8 cellular contexts compared by ENCODE assay signal in genomic region chr1:66924756-66925557, GRCh38. TPM values are rescaled to one million over a fixed set of nuclear protein-coding genes. Genes with fewer than 3 reads are reported as not detected.
DNase-seq lines count a peak whose midpoint lies in the region; ATAC-seq and TF ChIP-seq lines count a peak whose summit lies in the region.

DNAI4 (minus strand) TSS chr1:66924856; CDS start chr1:66924831, 25 bp downstream.
MIER1 (plus strand) TSS chr1:66924990; CDS start chr1:66925029, 39 bp downstream.

- no peaks in the 10 kb centered on the region for H3K27me3 ChIP-seq in gastroesophageal sphincter
- no peaks in the 10 kb centered on the region for H3K27me3 ChIP-seq in neutrophil

- TF ChIP-seq EP300 in gastroesophageal sphincter (IDR thresholded peaks at IDR 0.05) = no peak

- no peaks in the 10 kb centered on the region for H3K9me3 ChIP-seq in gastroesophageal sphincter
- H3K9me3 ChIP-seq in neutrophil = no peaks in the 10 kb centered on the region

- peak within 1 kb of the TSS; percentile 78 to 97 (median 94) for H3K27ac ChIP-seq in gastroesophageal sphincter
- H3K27ac ChIP-seq in neutrophil = peak within 1 kb of the TSS; percentile 96
- H3K27ac ChIP-seq in substantia nigra (ENCODE audit: low read depth, low read length, poor library complexity, severe bottlenecking) = peak within 1 kb of the TSS; percentile 94

- TF ChIP-seq CTCF in NB4 (IDR thresholded peaks at IDR 0.05; ENCODE audit: low read depth, low read length) (no peak), gastroesophageal sphincter (IDR thresholded peaks at IDR 0.05) (peak in 3 of 4 experiments; percentile 48 to 68 (median 65)), neutrophil (IDR thresholded peaks at IDR 0.05) (peak; percentile 61)

- H3K36me3 ChIP-seq in gastroesophageal sphincter (no peaks in the 10 kb centered on the region), neutrophil (no peaks in the 10 kb centered on the region)

- WGBS in gastroesophageal sphincter (ENCODE audit: low coverage in 1 of 2), 2 donors = 0 to 2% methylated on average over 4 to 29 of the region's 64 CpGs

- peak within 1 kb of the TSS; percentile 99 for H3K4me3 ChIP-seq in GM08714 (ENCODE audit: low read length)
- peak within 1 kb of the TSS; percentile 90 for H3K4me3 ChIP-seq in NB4 (ENCODE audit: low read depth, low read length)
- peak within 1 kb of the TSS; percentile 57 to 84 for H3K4me3 ChIP-seq in gastroesophageal sphincter
- peak within 1 kb of the TSS; percentile 83 to 96 for H3K4me3 ChIP-seq in neutrophil (ENCODE audit: low read depth in 1 of 2, low read length in 1 of 2)

- peak; percentile 96 for DNase-seq in NB4 (ENCODE audit: low read depth)
- DNase-seq in SK-N-DZ (ENCODE audit: low spot score) = peak; percentile 98
- DNase-seq in activated naive CD4-positive, alpha-beta T cell treated with anti-CD3 and anti-CD28 coated beads, Interleukin-2, amount 50 U/mL, for 16 hours = peak; percentile 98
- peak; percentile 67 to 99 (median 95) for DNase-seq in substantia nigra (lab: John Stamatoyannopoulos, UW)

- H3K4me1 ChIP-seq in gastroesophageal sphincter (peaks cover 2 to 56% (median 11%) of the 10 kb centered on the region in 3 donors), neutrophil (ENCODE audit: control insufficient read depth in 1 of 2, insufficient read depth in 1 of 2, low read depth in 1 of 2, low read length in 1 of 2) (peaks cover 45 to 48% of the 10 kb centered on the region in 2 experiments)

- ATAC-seq in HG02571 (IDR thresholded peaks at IDR 0.05; ENCODE audit: unreplicated experiment) = peak; percentile 95
- peak; percentile 97 for ATAC-seq in gastroesophageal sphincter

- TF ChIP-seq POLR2A in NB4 (IDR thresholded peaks at IDR 0.05; ENCODE audit: extremely low read depth, insufficient read length) = peak; percentile 66
- TF ChIP-seq POLR2A in gastroesophageal sphincter (IDR thresholded peaks at IDR 0.05) = peak; percentile 37 to 39

RNA-seq across cellular contexts. Expression of gene DNAI4, which starts in this region (rescaled TPM):
- 0.89 and 2.5 TPM in 2 replicates for polyA plus RNA-seq in SK-N-DZ (2014; cell fraction: cytosol; rRNA removed)
- 1.5 and 3.6 TPM in 2 replicates for polyA plus RNA-seq in SK-N-DZ (2014; cell fraction: nucleus; rRNA removed)
- 10 to 100 TPM in 1 of 4 donors, 1 to 10 TPM in 2, under 1 TPM in 1; 0.49 to 10.1 (median 4.7) TPM for total RNA-seq in gastroesophageal sphincter

RNA-seq across cellular contexts. Expression of gene MIER1, which starts in this region (rescaled TPM):
- polyA plus RNA-seq in SK-N-DZ (2014; cell fraction: cytosol; rRNA removed) = 10.8 and 10.9 TPM in 2 replicates
- polyA plus RNA-seq in SK-N-DZ (2014; cell fraction: nucleus; rRNA removed) = 12.2 and 13.8 TPM in 2 replicates
- 10 to 100 TPM; 53.2 to 65.6 (median 57.6) TPM for total RNA-seq in gastroesophageal sphincter

Comparison
In these comparisons a context has a peak if more than half of its experiments do, and no peak if none do; other contexts are left out.
1. Peak in every context shown above with its lines: DNase-seq, ATAC-seq, H3K4me3 ChIP-seq and H3K27ac ChIP-seq.